Comparison of ENCODE assay signal across 8 cellular contexts in the genomic region with DNA sequence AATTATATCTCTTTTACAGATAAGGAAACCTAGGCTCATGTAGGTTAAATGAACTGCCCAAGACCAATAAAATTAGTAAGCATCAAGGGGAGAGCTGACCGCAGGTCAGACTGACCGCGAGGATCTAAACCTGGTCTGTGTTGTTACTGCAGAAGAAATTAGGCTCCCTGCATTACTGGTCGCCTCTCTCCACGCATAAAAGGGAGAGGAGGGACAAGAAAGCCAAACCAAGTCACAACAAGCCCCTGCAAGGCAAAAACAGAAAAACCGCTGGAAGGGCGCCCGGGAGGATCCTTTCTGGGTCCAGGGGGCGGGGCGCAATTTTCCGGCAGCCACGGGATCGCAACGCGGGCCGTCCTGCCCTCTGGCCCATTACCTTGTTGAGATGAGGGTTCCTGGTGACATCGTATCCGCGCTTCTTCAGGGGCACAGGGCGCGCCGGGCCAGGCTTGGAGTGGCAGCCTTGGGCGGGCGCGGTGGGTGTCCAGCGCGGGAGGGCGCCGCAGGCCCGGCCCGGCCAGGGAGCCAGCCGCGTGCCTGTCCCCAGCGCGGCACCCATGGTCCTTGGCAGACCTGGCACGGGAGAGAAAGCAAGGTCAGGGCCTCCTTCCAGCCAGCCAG. TPM values are rescaled to one million over a fixed set of nuclear protein-coding genes. Genes with fewer than 3 reads are reported as not detected.
DNase-seq lines count a peak whose midpoint lies in the region; ATAC-seq and TF ChIP-seq lines count a peak whose summit lies in the region.

No MANE protein-coding gene starts in this region.

- no peak for TF ChIP-seq EP300 in stomach (IDR thresholded peaks at IDR 0.05)

- TF ChIP-seq POLR2A in stomach (IDR thresholded peaks at IDR 0.05) = no peak

- H3K4me1 ChIP-seq in SJSA1 (replicated peaks) (peaks cover 13% of the 10 kb centered on the region; the same call in 1 of the 2 replicates), stomach (peaks cover 23 to 60% (median 44%) of the 10 kb centered on the region in 4 donors)
- no peaks in the 10 kb centered on the region for H3K4me1 ChIP-seq in effector memory CD4-positive, alpha-beta T cell (ENCODE audit: control insufficient read depth, insufficient read depth, low read length, poor library complexity, severe bottlenecking)

- H3K36me3 ChIP-seq in H7 (replicated peaks; ENCODE audit: control insufficient read depth, insufficient read depth, low read length) = no peaks in the 10 kb centered on the region
- no peaks in the 10 kb centered on the region for H3K36me3 ChIP-seq in SJSA1
- H3K36me3 ChIP-seq in effector memory CD4-positive, alpha-beta T cell (ENCODE audit: control insufficient read depth, insufficient read depth, low read length) = no peaks in the 10 kb centered on the region
- H3K36me3 ChIP-seq in stomach = no peaks in the 10 kb centered on the region

- intact Hi-C loops in stomach (cut with DNase I; ENCODE audit: low total_unique reads) = no loop called here

- H3K9me3 ChIP-seq in SJSA1 (replicated peaks) = no peaks in the 10 kb centered on the region
- no peaks in the 10 kb centered on the region for H3K9me3 ChIP-seq in effector memory CD4-positive, alpha-beta T cell (ENCODE audit: control insufficient read depth, low read length)
- H3K9me3 ChIP-seq in stomach = no peaks in the 10 kb centered on the region

- 0 to 8% (median 2%) methylated on average over 14 to 36 of the region's 36 CpGs for WGBS in stomach, 5 donors

- peaks cover 31% of the 10 kb centered on the region for H3K27me3 ChIP-seq in H7 (ENCODE audit: control insufficient read depth, insufficient read depth, low read length)
- H3K27me3 ChIP-seq in SJSA1 (replicated peaks) = no peaks in the 10 kb centered on the region
- no peaks in the 10 kb centered on the region for H3K27me3 ChIP-seq in effector memory CD4-positive, alpha-beta T cell (replicated peaks; ENCODE audit: control insufficient read depth, insufficient read depth, low read length, poor library complexity, severe bottlenecking)
- peaks cover 0 to 5% (median 0%) of the 10 kb centered on the region in 3 donors for H3K27me3 ChIP-seq in stomach

- no peak for ATAC-seq in GM21515 (IDR thresholded peaks at IDR 0.05; ENCODE audit: unreplicated experiment)

- DNase-seq in COLO668 (lab: John Stamatoyannopoulos, UW; ENCODE audit: unreplicated experiment) (peak; percentile 77), H7 (peak; percentile 66), SJSA1 (ENCODE audit: low read depth in 1 of 2, low spot score in 2 of 2) (peak in 1 of 2 experiments; percentile 37), medulla oblongata (ENCODE audit: extremely low spot score) (peak; percentile 40), stomach (peak; percentile 56)
- no peak for DNase-seq in effector memory CD4-positive, alpha-beta T cell
- DNase-seq in activated CD4-positive, CD25-positive, alpha-beta regulatory T cell (lab: John Stamatoyannopoulos, UW) = no peak

- TF ChIP-seq CTCF in stomach (IDR thresholded peaks at IDR 0.05) = no peak

- peak overlapping the region; percentile 64 for H3K4me3 ChIP-seq in H7 (ENCODE audit: insufficient read depth, low read depth, low read length)
- peak overlapping the region; percentile 51 for H3K4me3 ChIP-seq in SJSA1
- H3K4me3 ChIP-seq in effector memory CD4-positive, alpha-beta T cell (ENCODE audit: insufficient read depth, low read depth, low read length, poor library complexity, severe bottlenecking) = peak overlapping the region; percentile 65
- H3K4me3 ChIP-seq in stomach = peak overlapping the region; percentile 62 to 75 (median 74)

- peak overlapping the region; percentile 33 for H3K27ac ChIP-seq in SJSA1
- H3K27ac ChIP-seq in effector memory CD4-positive, alpha-beta T cell (ENCODE audit: insufficient read depth, low read length, poor library complexity, severe bottlenecking) = no peak overlapping the region
- peak overlapping the region; percentile 90 to 96 (median 94) for H3K27ac ChIP-seq in stomach

RNA-seq across cellular contexts. Expression of a gene that starts 0.9 kb away (rescaled TPM):
- 0.83 and 4.0 TPM in 2 replicates for total RNA-seq in H7 (2014; rRNA removed; shearing (Covaris generic))
- total RNA-seq in SJSA1 (2014; rRNA removed; shearing (Covaris generic)) = 2.9 and 6.2 TPM in 2 replicates
- total RNA-seq in stomach = 10 to 100 TPM; 47.1 to 82.1 (median 59.5) TPM
- 10 to 100 TPM; 11.2 to 18.1 (median 15.3) TPM for polyA plus RNA-seq in stomach

Comparison
In these comparisons a context has a peak if more than half of its experiments do, and no peak if none do; other contexts are left out.
1. DNase-seq: peak in COLO668 (single experiment), H7 (single experiment), medulla oblongata (single experiment) and stomach (single experiment); none in effector memory CD4-positive, alpha-beta T cell (0 of 3) and activated CD4-positive, CD25-positive, alpha-beta regulatory T cell (0 of 4).
2. Peak in every context shown above with its lines, with median percentiles within 50 percentile points of each other: H3K4me3 ChIP-seq.